ENCODE assay signal across 1 cellular context in genomic region chr1:154178006-154178405, GRCh38.
TF ChIP-seq lines count a peak whose summit lies in the region.

No MANE protein-coding gene starts in this region.

TF ChIP-seq in K562, 482 proteins besides CTCF, POLR2A, EP300 and RAD21 (continued from another document and continues in another):
- TF ChIP-seq VEZF1 (CRISPR knock-in tag; IDR thresholded peaks at IDR 0.05) (peak; percentile 50; the same call in 1 of the 2 replicates), NFE2 (IDR thresholded peaks at IDR 0.05; ENCODE audit: low read depth) (no peak), DPF2 (IDR thresholded peaks at IDR 0.05) (peak; percentile 39; the same call in 1 of the 2 replicates), PRDM10 (IDR thresholded peaks at IDR 0.05; ENCODE audit: partially characterized antibody) (peak; percentile 80), RFX1 (IDR thresholded peaks at IDR 0.05) (peak; percentile 96), MXI1 (IDR thresholded peaks at IDR 0.05; ENCODE audit: low read depth, low read length) (peak; percentile 80), ZNF280A (IDR thresholded peaks at IDR 0.05; ENCODE audit: low read depth, partially characterized antibody) (no peak), RUNX1 (IDR thresholded peaks at IDR 0.05; ENCODE audit: low read depth) (no peak), ZNF592 (IDR thresholded peaks at IDR 0.05) (no peak), U2AF1 (optimal IDR thresholded peaks at IDR 0.05; ENCODE audit: low read depth, low read length) (no peak), NELFE (IDR thresholded peaks at IDR 0.05; ENCODE audit: insufficient read depth, insufficient read length) (no peak), ZNF830 (CRISPR knock-in tag; IDR thresholded peaks at IDR 0.05) (no peak), AFF1 (IDR thresholded peaks at IDR 0.05; ENCODE audit: low read depth in 1 of 2, partially characterized antibody in 2 of 2) (no peak), FOSL1 (tag; conservative IDR thresholded peaks at IDR 0.05) (no peak), PHF8 (IDR thresholded peaks at IDR 0.05; ENCODE audit: borderline replicate concordance, low read length) (no peak), DNMT1 (IDR thresholded peaks at IDR 0.05) (no peak), ZNF316 (IDR thresholded peaks at IDR 0.05) (no peak), REST (CRISPR knock-in tag; IDR thresholded peaks at IDR 0.05; ENCODE audit: low read depth) (no peak), CBX5 (IDR thresholded peaks at IDR 0.05; ENCODE audit: borderline replicate concordance, low read depth) (no peak), HDAC6 (IDR thresholded peaks at IDR 0.05; ENCODE audit: low read depth, low read length) (no peak), GABPB2 (CRISPR knock-in tag; conservative IDR thresholded peaks at IDR 0.05) (no peak), ZNF764 (CRISPR knock-in tag; IDR thresholded peaks at IDR 0.05; ENCODE audit: low read depth) (no peak), ZNF134 (CRISPR knock-in tag; conservative IDR thresholded peaks at IDR 0.05) (no peak), MLX (CRISPR knock-in tag; conservative IDR thresholded peaks at IDR 0.05) (no peak), ZNF280B (CRISPR knock-in tag; IDR thresholded peaks at IDR 0.05) (no peak), ZNF217 (CRISPR knock-in tag; IDR thresholded peaks at IDR 0.05) (no peak), DEAF1 (CRISPR knock-in tag; IDR thresholded peaks at IDR 0.05) (no peak), ARID1B (IDR thresholded peaks at IDR 0.05) (peak; percentile 50; the same call in 1 of the 2 replicates), KLF13 (tag; IDR thresholded peaks at IDR 0.05; ENCODE audit: borderline replicate concordance, low read depth) (no peak), PCBP1 (IDR thresholded peaks at IDR 0.05; ENCODE audit: low read depth, low read length, poor library complexity, severe bottlenecking) (no peak), BMI1 (IDR thresholded peaks at IDR 0.05; ENCODE audit: low read length) (peak; percentile 81), BRD4 (IDR thresholded peaks at IDR 0.05) (no peak), HDGF (IDR thresholded peaks at IDR 0.05) (no peak), COPS2 (conservative IDR thresholded peaks at IDR 0.05) (no peak)
